ENCODE assay signal across 1 cellular context in the genomic region with DNA sequence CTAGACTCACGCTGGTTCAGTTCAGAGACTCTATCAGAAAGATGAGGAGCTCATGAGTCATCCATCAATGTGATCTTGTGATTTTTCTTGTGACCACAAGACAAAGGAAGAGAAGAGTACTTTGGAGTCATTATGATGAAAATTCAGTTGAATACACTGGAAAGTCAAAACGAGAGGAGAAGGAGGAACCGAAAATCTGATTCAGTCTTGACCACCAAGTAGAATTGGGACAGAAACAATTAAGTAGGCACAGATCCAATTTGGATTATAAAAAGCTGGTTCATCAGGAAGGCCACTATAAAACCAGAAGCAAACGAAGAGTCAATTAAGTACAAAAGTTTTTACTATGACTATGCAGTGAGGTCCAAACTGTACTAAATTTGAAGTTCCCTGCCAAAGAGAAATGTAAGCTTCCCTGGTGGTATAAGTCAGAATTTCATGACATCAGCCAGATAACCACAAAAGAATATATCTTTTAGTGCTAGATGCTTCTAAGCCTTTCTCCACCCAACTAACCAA.
TF ChIP-seq lines count a peak whose summit lies in the region.

No MANE protein-coding gene starts in this region.

TF ChIP-seq in HepG2, 621 proteins besides CTCF, POLR2A, EP300 and RAD21 (continued from another document):
- no peak for TF ChIP-seq PRDM15 (CRISPR knock-in tag; IDR thresholded peaks at IDR 0.05)
- TF ChIP-seq, protein P1, sequence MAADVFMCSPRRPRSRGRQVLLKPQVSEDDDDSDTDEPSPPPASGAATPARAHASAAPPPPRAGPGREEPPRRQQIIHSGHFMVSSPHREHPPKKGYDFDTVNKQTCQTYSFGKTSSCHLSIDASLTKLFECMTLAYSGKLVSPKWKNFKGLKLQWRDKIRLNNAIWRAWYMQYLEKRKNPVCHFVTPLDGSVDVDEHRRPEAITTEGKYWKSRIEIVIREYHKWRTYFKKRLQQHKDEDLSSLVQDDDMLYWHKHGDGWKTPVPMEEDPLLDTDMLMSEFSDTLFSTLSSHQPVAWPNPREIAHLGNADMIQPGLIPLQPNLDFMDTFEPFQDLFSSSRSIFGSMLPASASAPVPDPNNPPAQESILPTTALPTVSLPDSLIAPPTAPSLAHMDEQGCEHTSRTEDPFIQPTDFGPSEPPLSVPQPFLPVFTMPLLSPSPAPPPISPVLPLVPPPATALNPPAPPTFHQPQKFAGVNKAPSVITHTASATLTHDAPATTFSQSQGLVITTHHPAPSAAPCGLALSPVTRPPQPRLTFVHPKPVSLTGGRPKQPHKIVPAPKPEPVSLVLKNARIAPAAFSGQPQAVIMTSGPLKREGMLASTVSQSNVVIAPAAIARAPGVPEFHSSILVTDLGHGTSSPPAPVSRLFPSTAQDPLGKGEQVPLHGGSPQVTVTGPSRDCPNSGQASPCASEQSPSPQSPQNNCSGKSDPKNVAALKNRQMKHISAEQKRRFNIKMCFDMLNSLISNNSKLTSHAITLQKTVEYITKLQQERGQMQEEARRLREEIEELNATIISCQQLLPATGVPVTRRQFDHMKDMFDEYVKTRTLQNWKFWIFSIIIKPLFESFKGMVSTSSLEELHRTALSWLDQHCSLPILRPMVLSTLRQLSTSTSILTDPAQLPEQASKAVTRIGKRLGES (CRISPR knock-in tag; IDR thresholded peaks at IDR 0.05; ENCODE audit: borderline replicate concordance), result no peak
- no peak for TF ChIP-seq CHD2 (IDR thresholded peaks at IDR 0.05; ENCODE audit: low read depth, low read length)
- TF ChIP-seq IKZF5 (CRISPR knock-in tag; IDR thresholded peaks at IDR 0.05), result no peak
- no peak for TF ChIP-seq NAIF1 (CRISPR knock-in tag; IDR thresholded peaks at IDR 0.05; ENCODE audit: borderline replicate concordance)
- no peak for TF ChIP-seq ARID3A (IDR thresholded peaks at IDR 0.05; ENCODE audit: low read depth, low read length)
- no peak for TF ChIP-seq ZNF343 (CRISPR knock-in tag; IDR thresholded peaks at IDR 0.05)
- no peak for TF ChIP-seq ATF2 (CRISPR knock-in tag; IDR thresholded peaks at IDR 0.05)
- no peak for TF ChIP-seq ONECUT2 (CRISPR knock-in tag; IDR thresholded peaks at IDR 0.05)
- TF ChIP-seq ATM (IDR thresholded peaks at IDR 0.05; ENCODE audit: borderline replicate concordance), result no peak
- no peak for TF ChIP-seq XRCC5 (optimal IDR thresholded peaks at IDR 0.05; ENCODE audit: low read length)
- TF ChIP-seq TRAFD1 (CRISPR knock-in tag; IDR thresholded peaks at IDR 0.05; ENCODE audit: borderline replicate concordance), result no peak
- TF ChIP-seq RFXANK (CRISPR knock-in tag; IDR thresholded peaks at IDR 0.05), result no peak
